ENCODE assay signal across 14 cellular contexts in genomic region chr2:159226608-159227007, GRCh38. TPM values are rescaled to one million over a fixed set of nuclear protein-coding genes. Genes with fewer than 3 reads are reported as not detected.
DNase-seq lines count a peak whose midpoint lies in the region; ATAC-seq and TF ChIP-seq lines count a peak whose summit lies in the region.
"Had no signal": no experiment of that assay in that cellular context is flagged by ENCODE, and none has a peak within 500 bp of the region (broad histone marks: within the 10 kb centered on the region; RNA-seq: fewer than 3 reads in every experiment).

No MANE protein-coding gene starts in this region.

- intact Hi-C loops in left lung (cut with DNase I) (no loop called here), A673 (cut with micrococcal nuclease; ENCODE audit: unreplicated experiment) (no loop called here)

- TF ChIP-seq CTCF in DND-41 (IDR thresholded peaks at IDR 0.05; ENCODE audit: borderline replicate concordance, extremely low read depth, low read length, poor library complexity, severe bottlenecking) (no peak), OCI-LY1 (IDR thresholded peaks at IDR 0.05; ENCODE audit: low read length) (no peak), left lung (IDR thresholded peaks at IDR 0.05) (no peak), A673 (conservative IDR thresholded peaks at IDR 0.05; ENCODE audit: low read depth, low read length) (no peak)

- H3K9ac ChIP-seq in DND-41 (ENCODE audit: low read depth, low read length) (no peak overlapping the region), OCI-LY1 (ENCODE audit: low read length) (no peak overlapping the region)

- no peaks in the 10 kb centered on the region for H3K9me2 ChIP-seq in OCI-LY1 (ENCODE audit: low read depth, low read length)

- POLR2A ChIA-PET in CD8-positive, alpha-beta memory T cell (lab: Charles Lee): no interaction called here
- POLR2A ChIA-PET in A673 (lab: Charles Lee; ENCODE audit: low non-redundant PET): no interaction called here

- H3K4me3 ChIP-seq in CD8-positive, alpha-beta memory T cell (ENCODE audit: low read length): no peak overlapping the region
- H3K4me3 ChIP-seq in DND-41 (ENCODE audit: low read depth in 1 of 2, low read length in 2 of 2) (no peak overlapping the region), OCI-LY1 (ENCODE audit: low read depth, low read length, poor library complexity, severe bottlenecking) (no peak overlapping the region), left lung (no peak overlapping the region), A673 (ENCODE audit: low read depth, low read length, poor library complexity, severe bottlenecking) (no peak overlapping the region)
- H3K4me3 ChIP-seq: gastroesophageal sphincter, SJCRH30, vagina had no signal

- no peaks in the 10 kb centered on the region for H3K9me3 Mint-ChIP-seq in CD8-positive, alpha-beta memory T cell
- H3K9me3 Mint-ChIP-seq: activated CD4-positive, alpha-beta memory T cell treated with anti-CD3 and anti-CD28 coated beads for 36 hours; activated naive CD4-positive, alpha-beta T cell treated with anti-CD3 and anti-CD28 coated beads, Interleukin-2, amount 50 U/mL, for 24 hours; activated T-cell treated with anti-CD3 and anti-CD28 coated beads, Interleukin-2, amount 50 U/mL, for 72 hours had no signal

- no peaks in the 10 kb centered on the region for H3K36me3 Mint-ChIP-seq in CD8-positive, alpha-beta memory T cell
- H3K36me3 Mint-ChIP-seq: activated CD4-positive, alpha-beta memory T cell treated with anti-CD3 and anti-CD28 coated beads for 36 hours; activated naive CD4-positive, alpha-beta T cell treated with anti-CD3 and anti-CD28 coated beads, Interleukin-2, amount 50 U/mL, for 24 hours had no signal

- H3K27ac Mint-ChIP-seq in CD8-positive, alpha-beta memory T cell: peak overlapping the region in 5 of 8 donors; percentile 4 to 85 (median 61)
- H3K27ac Mint-ChIP-seq: activated CD4-positive, alpha-beta memory T cell treated with anti-CD3 and anti-CD28 coated beads for 36 hours; activated naive CD4-positive, alpha-beta T cell treated with anti-CD3 and anti-CD28 coated beads, Interleukin-2, amount 50 U/mL, for 24 hours; activated T-cell treated with anti-CD3 and anti-CD28 coated beads, Interleukin-2, amount 50 U/mL, for 72 hours had no signal

- no peaks in the 10 kb centered on the region for H3K36me3 ChIP-seq in CD8-positive, alpha-beta memory T cell (ENCODE audit: insufficient read depth, low read length)
- peaks cover 47% of the 10 kb centered on the region for H3K36me3 ChIP-seq in DND-41 (ENCODE audit: insufficient read depth, low read length)
- no peaks in the 10 kb centered on the region for H3K36me3 ChIP-seq in OCI-LY1 (ENCODE audit: insufficient read depth, low read length)
- peaks cover 0 to 58% of the 10 kb centered on the region in 2 donors for H3K36me3 ChIP-seq in left lung
- no peaks in the 10 kb centered on the region for H3K36me3 ChIP-seq in A673 (ENCODE audit: insufficient read depth, low read length, poor library complexity, severe bottlenecking)

- no peak overlapping the region for H3K27ac ChIP-seq in CD8-positive, alpha-beta memory T cell (ENCODE audit: low read depth, low read length)
- H3K27ac ChIP-seq in DND-41 (ENCODE audit: low read length): peak overlapping the region; percentile 69
- no peak overlapping the region for H3K27ac ChIP-seq in OCI-LY1 (ENCODE audit: low read depth, low read length, poor library complexity, severe bottlenecking)
- peak overlapping the region; percentile 57 to 72 for H3K27ac ChIP-seq in left lung
- H3K27ac ChIP-seq in A673 (ENCODE audit: low read depth, low read length, poor library complexity, severe bottlenecking): no peak overlapping the region
- H3K27ac ChIP-seq: SJCRH30, vagina had no signal

- no peak for DNase-seq in CD8-positive, alpha-beta memory T cell
- DNase-seq in DND-41 (no peak), left lung (no peak), NCI-H1694 (lab: John Stamatoyannopoulos, UW) (no peak), anterior cingulate cortex (lab: John Stamatoyannopoulos, UW) (no peak), A673 (ENCODE audit: low spot score) (no peak)
- DNase-seq: NCI-H1048, SJCRH30 had no signal

- H3K4me1 Mint-ChIP-seq in CD8-positive, alpha-beta memory T cell: peaks cover 49 to 53% (median 52%) of the 10 kb centered on the region in 3 donors

- no peaks in the 10 kb centered on the region for H3K9me3 ChIP-seq in CD8-positive, alpha-beta memory T cell (ENCODE audit: low read length)
- no peaks in the 10 kb centered on the region for H3K9me3 ChIP-seq in DND-41 (ENCODE audit: insufficient read depth, low read length, severe bottlenecking)
- no peaks in the 10 kb centered on the region for H3K9me3 ChIP-seq in OCI-LY1 (ENCODE audit: low read length)
- no peaks in the 10 kb centered on the region for H3K9me3 ChIP-seq in left lung
- H3K9me3 ChIP-seq in A673 (ENCODE audit: low read depth, low read length, poor library complexity, severe bottlenecking): no peaks in the 10 kb centered on the region
- H3K9me3 ChIP-seq: gastroesophageal sphincter, SJCRH30, vagina had no signal

- H3K4me2 ChIP-seq in DND-41 (ENCODE audit: insufficient read depth, low read length) (no peak overlapping the region), OCI-LY1 (ENCODE audit: low read length) (no peak overlapping the region)

- H3K79me2 ChIP-seq in DND-41 (ENCODE audit: insufficient read depth, low read length) (no peaks in the 10 kb centered on the region), OCI-LY1 (ENCODE audit: insufficient read depth, low read length) (no peaks in the 10 kb centered on the region)

- no peaks in the 10 kb centered on the region for H3F3A ChIP-seq in OCI-LY1 (ENCODE audit: insufficient read depth, low read length)

- ATAC-seq in DND-41 (ENCODE audit: insufficient read depth, low read depth) (no peak), left lung (no peak)

- H3K4me3 Mint-ChIP-seq in CD8-positive, alpha-beta memory T cell: peak overlapping the region in 2 of 7 donors; percentile 27 to 50
- H3K4me3 Mint-ChIP-seq: activated CD4-positive, alpha-beta memory T cell treated with anti-CD3 and anti-CD28 coated beads for 36 hours; activated naive CD4-positive, alpha-beta T cell treated with anti-CD3 and anti-CD28 coated beads, Interleukin-2, amount 50 U/mL, for 24 hours; activated T-cell treated with anti-CD3 and anti-CD28 coated beads, Interleukin-2, amount 50 U/mL, for 72 hours had no signal

- no TSS peak for BruUV-seq in A673 (replicated peaks; lab: Mats Ljungman, UMichigan)

- no peaks in the 10 kb centered on the region for H3K27me3 ChIP-seq in CD8-positive, alpha-beta memory T cell (ENCODE audit: insufficient read depth, low read length, poor library complexity, severe bottlenecking)
- H3K27me3 ChIP-seq in DND-41 (ENCODE audit: insufficient read depth, low read length, poor library complexity): no peaks in the 10 kb centered on the region
- H3K27me3 ChIP-seq in OCI-LY1 (ENCODE audit: insufficient read depth, low read length): no peaks in the 10 kb centered on the region
- H3K27me3 ChIP-seq in left lung: no peaks in the 10 kb centered on the region
- no peaks in the 10 kb centered on the region for H3K27me3 ChIP-seq in A673 (replicated peaks; ENCODE audit: insufficient read depth, low read depth, low read length, poor library complexity)
- H3K27me3 ChIP-seq: gastroesophageal sphincter, SJCRH30, vagina had no signal

- H3K27me3 Mint-ChIP-seq in CD8-positive, alpha-beta memory T cell: peaks cover 2 to 8% of the 10 kb centered on the region in 2 donors
- H3K27me3 Mint-ChIP-seq: activated CD4-positive, alpha-beta memory T cell treated with anti-CD3 and anti-CD28 coated beads for 36 hours; activated naive CD4-positive, alpha-beta T cell treated with anti-CD3 and anti-CD28 coated beads, Interleukin-2, amount 50 U/mL, for 24 hours had no signal

- CTCF ChIA-PET in CD8-positive, alpha-beta memory T cell (lab: Charles Lee): interaction anchor here (1.0 to 1.1 kb wide), 2 partner anchors 9 to 12 kb away, joined by 4 read pairs; no protein-coding TSS in a partner anchor
- CTCF ChIA-PET in A673 (lab: Charles Lee): no interaction called here

- H4K20me1 ChIP-seq in DND-41 (ENCODE audit: insufficient read depth, low read length) (no peaks in the 10 kb centered on the region), OCI-LY1 (ENCODE audit: insufficient read depth, low read length) (no peaks in the 10 kb centered on the region)

- no peak overlapping the region for H2AFZ ChIP-seq in DND-41 (ENCODE audit: low read depth, low read length)
- H2AFZ ChIP-seq in OCI-LY1 (ENCODE audit: low read length): peak overlapping the region; percentile 74; the same call in 1 of the 2 replicates

- peaks cover 31% of the 10 kb centered on the region for H3K4me1 ChIP-seq in CD8-positive, alpha-beta memory T cell (ENCODE audit: insufficient read depth, low read length)
- peaks cover 37% of the 10 kb centered on the region for H3K4me1 ChIP-seq in DND-41 (ENCODE audit: insufficient read depth, low read length)
- peaks cover 14% of the 10 kb centered on the region for H3K4me1 ChIP-seq in OCI-LY1 (ENCODE audit: insufficient read depth, low read length, severe bottlenecking)
- H3K4me1 ChIP-seq in left lung: peaks cover 9 to 31% of the 10 kb centered on the region in 2 donors
- H3K4me1 ChIP-seq in A673 (ENCODE audit: insufficient read depth, low read length, poor library complexity, severe bottlenecking): peaks cover 12% of the 10 kb centered on the region
- H3K4me1 ChIP-seq: SJCRH30 had no signal

RNA-seq across cellular contexts. Expression of gene WDSUB1, which starts 59.9 kb away (rescaled TPM):
- total RNA-seq in CD8-positive, alpha-beta memory T cell: 1 to 10 TPM; 4.4 to 4.6 TPM
- polyA plus RNA-seq in CD8-positive, alpha-beta memory T cell: 11.3 TPM
- total RNA-seq in left lung (10 to 100 TPM; 11.3 to 13.4 TPM), A673 (2021) (11.9 and 13.8 TPM in 2 replicates)

Comparison
In these comparisons a context has a peak if more than half of its experiments do, and no peak if none do; other contexts are left out.
1. H3K27ac ChIP-seq: peak in DND-41 (single experiment) and left lung (2 of 2); none in CD8-positive, alpha-beta memory T cell (single experiment), OCI-LY1 (single experiment) and A673 (single experiment).